1 cellular context compared by ENCODE assay signal in genomic region chr9:94507531-94508258, GRCh38.
TF ChIP-seq lines count a peak whose summit lies in the region.

No MANE protein-coding gene starts in this region.

TF ChIP-seq in HepG2, 621 proteins besides CTCF, POLR2A, EP300 and RAD21 (continued from another document and continues in another):
- peak; percentile 65; the same call in 1 of the 2 replicates for TF ChIP-seq TBX3 (IDR thresholded peaks at IDR 0.05; ENCODE audit: borderline replicate concordance)
- no peak for TF ChIP-seq MTF2 (CRISPR knock-in tag; IDR thresholded peaks at IDR 0.05; ENCODE audit: borderline replicate concordance)
- TF ChIP-seq MLX (CRISPR knock-in tag; IDR thresholded peaks at IDR 0.05) = peak; percentile 12; the same call in 1 of the 2 replicates
- TF ChIP-seq MXD3 (CRISPR knock-in tag; IDR thresholded peaks at IDR 0.05) = no peak
- TF ChIP-seq ZNF101 (CRISPR knock-in tag; IDR thresholded peaks at IDR 0.05; ENCODE audit: borderline replicate concordance, low read depth) = no peak
- TF ChIP-seq ZNF605 (CRISPR knock-in tag; IDR thresholded peaks at IDR 0.05) = no peak
- no peak for TF ChIP-seq E2F5 (CRISPR knock-in tag; conservative IDR thresholded peaks at IDR 0.05)
- peak; percentile 96 for TF ChIP-seq ZNF205 (CRISPR knock-in tag; IDR thresholded peaks at IDR 0.05)
- no peak; the same call in 1 of the 2 replicates for TF ChIP-seq MED1 (CRISPR knock-in tag; IDR thresholded peaks at IDR 0.05)
- no peak for TF ChIP-seq ZBTB33 (CRISPR knock-in tag; IDR thresholded peaks at IDR 0.05)
- TF ChIP-seq MYC (CRISPR knock-in tag; IDR thresholded peaks at IDR 0.05; ENCODE audit: borderline replicate concordance) = no peak
- no peak; the same call in 1 of the 2 replicates for TF ChIP-seq ETV5 (CRISPR knock-in tag; IDR thresholded peaks at IDR 0.05; ENCODE audit: borderline replicate concordance)
- TF ChIP-seq TRIM22 (IDR thresholded peaks at IDR 0.05) = no peak
- TF ChIP-seq ZNF580 (CRISPR knock-in tag; IDR thresholded peaks at IDR 0.05; ENCODE audit: borderline replicate concordance, low read depth) = no peak
- peak; percentile 59; the same call in 1 of the 2 replicates for TF ChIP-seq ZNF331 (CRISPR knock-in tag; IDR thresholded peaks at IDR 0.05)
- no peak for TF ChIP-seq JUND (CRISPR knock-in tag; IDR thresholded peaks at IDR 0.05)
- TF ChIP-seq HOXD1 (CRISPR knock-in tag; IDR thresholded peaks at IDR 0.05) = no peak
- no peak for TF ChIP-seq KLF15 (CRISPR knock-in tag; IDR thresholded peaks at IDR 0.05; ENCODE audit: borderline replicate concordance)
- no peak for TF ChIP-seq THAP9 (CRISPR knock-in tag; IDR thresholded peaks at IDR 0.05; ENCODE audit: borderline replicate concordance)
- TF ChIP-seq ZNF318 (CRISPR knock-in tag; IDR thresholded peaks at IDR 0.05) = no peak
- no peak for TF ChIP-seq ZNF414 (CRISPR knock-in tag; IDR thresholded peaks at IDR 0.05)
- TF ChIP-seq ZNF160 (CRISPR knock-in tag; IDR thresholded peaks at IDR 0.05) = no peak
- TF ChIP-seq HOXA3 (CRISPR knock-in tag; IDR thresholded peaks at IDR 0.05) = no peak
- peak; percentile 45; the same call in 1 of the 2 replicates for TF ChIP-seq ZNF614 (CRISPR knock-in tag; IDR thresholded peaks at IDR 0.05; ENCODE audit: borderline replicate concordance)
- TF ChIP-seq FIP1L1 (IDR thresholded peaks at IDR 0.05; ENCODE audit: borderline replicate concordance, insufficient read depth, low read depth, low read length) = no peak
- no peak for TF ChIP-seq ZFP91 (CRISPR knock-in tag; IDR thresholded peaks at IDR 0.05; ENCODE audit: borderline replicate concordance)
- no peak for TF ChIP-seq GPN1 (CRISPR knock-in tag; IDR thresholded peaks at IDR 0.05; ENCODE audit: borderline replicate concordance)
- TF ChIP-seq MEF2D (CRISPR knock-in tag; IDR thresholded peaks at IDR 0.05) = peak; percentile 99
- no peak for TF ChIP-seq SP2 (CRISPR knock-in tag; IDR thresholded peaks at IDR 0.05)
- TF ChIP-seq POGZ (CRISPR knock-in tag; IDR thresholded peaks at IDR 0.05) = no peak
- TF ChIP-seq ZBED4 (CRISPR knock-in tag; IDR thresholded peaks at IDR 0.05; ENCODE audit: borderline replicate concordance) = no peak; the same call in 1 of the 2 replicates
